In genomic region chr20:57079016-57080005, GRCh38 we compare ENCODE assay signal across 28 cellular contexts.
"Had no signal": no experiment of that assay in that cellular context is flagged by ENCODE, and none has a peak within 500 bp of the region (broad histone marks: within the 10 kb centered on the region; RNA-seq: fewer than 3 reads in every experiment).

No MANE protein-coding gene starts in this region.

- H3K4me2 ChIP-seq: smooth muscle cell had no signal

- H3K4me3 Mint-ChIP-seq: activated CD8-positive, alpha-beta T cell treated with anti-CD3 and anti-CD28 coated beads, Interleukin-2, amount 10 ng/mL, durations not matched to agents 7 days and 5 days; activated naive CD4-positive, alpha-beta T cell treated with anti-CD3 and anti-CD28 coated beads, Interleukin-2, amount 50 U/mL, for 24 hours; central memory CD8-positive, alpha-beta T cell; memory B cell; naive B cell; stimulated activated naive B cell treated with anti-CD40 and anti-IgM and Interleukin-4, amounts not matched to agents 10 μg/mL and 1 μg/mL and 100 μg/mL, for 72 hours had no signal

- H3K27ac Mint-ChIP-seq: activated CD8-positive, alpha-beta T cell treated with anti-CD3 and anti-CD28 coated beads, Interleukin-2, amount 10 ng/mL, durations not matched to agents 7 days and 5 days; activated naive CD4-positive, alpha-beta T cell treated with anti-CD3 and anti-CD28 coated beads, Interleukin-2, amount 50 U/mL, for 24 hours; memory B cell; naive B cell; stimulated activated naive B cell treated with anti-CD40 and anti-IgM and Interleukin-4, amounts not matched to agents 10 μg/mL and 1 μg/mL and 100 μg/mL, for 72 hours had no signal

- DNase-seq: activated CD4-positive, alpha-beta T cell treated with anti-CD3 and anti-CD28 coated beads for 1 hour; activated CD4-positive, alpha-beta T cell treated with anti-CD3 and anti-CD28 coated beads, Interleukin-2, amount 50 U/mL, for 1 hour; activated CD8-positive, alpha-beta T cell treated with anti-CD3 and anti-CD28 coated beads, Interleukin-2, amount 10 ng/mL, durations not matched to agents 7 days and 5 days; activated gamma-delta T cell treated with Interleukin-2 at 50 U/mL for 16 hours; anterior cingulate cortex; esophagus squamous epithelium; heart right ventricle; islet precursor cell; left cardiac atrium; mucosa of descending colon; naive B cell; occipital lobe; retina; sigmoid colon; stimulated activated CD4-positive, alpha-beta T cell treated with anti-CD3 and anti-CD28 coated beads, Interleukin-15, amount 100 ng/mL, for 24 hours; stimulated activated CD4-positive, alpha-beta T cell treated with anti-CD3 and anti-CD28 coated beads, Interleukin-2, amount 100 ng/mL, for 48 hours; stimulated activated CD8-positive, alpha-beta memory T cell treated with anti-CD3 and anti-CD28 coated beads, Interleukin-4, amount 100 ng/mL, for 48 hours; stimulated activated naive B cell treated with anti-CD40 and anti-IgM and Interleukin-4, amounts not matched to agents 10 μg/mL and 1 μg/mL and 100 μg/mL, for 72 hours; upper lobe of left lung; WERI-Rb-1 had no signal

- H3K4me1 Mint-ChIP-seq: activated naive CD4-positive, alpha-beta T cell treated with anti-CD3 and anti-CD28 coated beads, Interleukin-2, amount 50 U/mL, for 24 hours; central memory CD8-positive, alpha-beta T cell; memory B cell; stimulated activated naive B cell treated with anti-CD40 and anti-IgM and Interleukin-4, amounts not matched to agents 10 μg/mL and 1 μg/mL and 100 μg/mL, for 72 hours had no signal

- H3K27me3 ChIP-seq: upper lobe of left lung had no signal

- H3K36me3 Mint-ChIP-seq: activated naive CD4-positive, alpha-beta T cell treated with anti-CD3 and anti-CD28 coated beads, Interleukin-2, amount 50 U/mL, for 24 hours; memory B cell; stimulated activated naive B cell treated with anti-CD40 and anti-IgM and Interleukin-4, amounts not matched to agents 10 μg/mL and 1 μg/mL and 100 μg/mL, for 72 hours had no signal

- FAIRE-seq: TTC549 had no signal

- H3K36me3 ChIP-seq: breast epithelium, esophagus squamous epithelium, heart right ventricle, sigmoid colon, thoracic aorta, upper lobe of left lung, WERI-Rb-1 had no signal

- H3K27ac ChIP-seq: breast epithelium, coronary artery, esophagus squamous epithelium, heart right ventricle, sigmoid colon, thoracic aorta, upper lobe of left lung, WERI-Rb-1 had no signal

- H3K4me3 ChIP-seq: breast epithelium, coronary artery, esophagus squamous epithelium, heart right ventricle, mucosa of descending colon, sigmoid colon, smooth muscle cell, thoracic aorta, upper lobe of left lung had no signal

- H3K4me1 ChIP-seq: breast epithelium, heart right ventricle, sigmoid colon, upper lobe of left lung had no signal

- ATAC-seq: activated CD8-positive, alpha-beta T cell treated with anti-CD3 and anti-CD28 coated beads, Interleukin-2, amount 10 ng/mL, durations not matched to agents 7 days and 5 days; heart right ventricle; left cardiac atrium; mucosa of descending colon; stimulated activated naive B cell treated with anti-CD40 and anti-IgM and Interleukin-4, amounts not matched to agents 10 μg/mL and 1 μg/mL and 100 μg/mL, for 72 hours had no signal
